Comparison of ENCODE assay signal across 8 cellular contexts in the genomic region with DNA sequence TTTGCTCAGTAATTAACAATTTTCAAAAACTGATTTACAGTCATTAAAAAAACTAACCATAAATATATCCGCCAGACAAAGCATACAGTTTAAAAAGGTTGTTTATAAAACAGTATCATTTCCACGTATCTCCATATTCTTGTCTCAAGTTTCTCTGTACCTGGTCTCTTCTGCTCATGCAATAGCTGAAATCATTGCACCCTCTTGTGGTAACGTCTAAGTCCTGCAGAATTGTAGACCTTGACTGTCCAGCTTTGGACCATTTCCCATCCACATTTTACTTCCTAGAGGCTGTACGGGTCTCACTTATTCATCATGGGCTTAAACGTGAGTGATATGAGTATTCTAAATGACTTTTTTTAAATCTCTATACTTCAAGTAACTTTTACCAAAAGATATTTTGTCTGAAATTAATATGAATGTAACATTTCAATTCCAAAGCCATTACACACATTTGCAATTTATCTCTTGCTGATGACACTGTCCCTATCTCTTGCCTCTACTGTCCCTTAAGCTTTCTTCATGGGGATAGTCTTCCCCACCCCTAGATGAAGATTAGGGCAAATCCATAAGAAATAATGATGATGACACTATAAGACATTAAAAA.
DNase-seq lines count a peak whose midpoint lies in the region; ATAC-seq and TF ChIP-seq lines count a peak whose summit lies in the region.

No MANE protein-coding gene starts in this region.

- no peak overlapping the region for H3K27ac ChIP-seq in PC-9
- H3K27ac ChIP-seq in dorsolateral prefrontal cortex: no peak overlapping the region

- no peaks in the 10 kb centered on the region for H4K20me1 ChIP-seq in PC-9 (ENCODE audit: insufficient read depth)

- H3K4me3 ChIP-seq in PC-9 (no peak overlapping the region), dorsolateral prefrontal cortex (no peak overlapping the region)

- peak overlapping the region; percentile 29 for H3K27ac Mint-ChIP-seq in Calu3 (ENCODE audit: unreplicated experiment)
- no peak overlapping the region for H3K27ac Mint-ChIP-seq in mesothelial cell of epicardium
- no peak overlapping the region for H3K27ac Mint-ChIP-seq in activated naive CD8-positive, alpha-beta T cell treated with anti-CD3 and anti-CD28 coated beads for 36 hours

- H2AFZ ChIP-seq in PC-9: no peak overlapping the region

- DNase-seq in Calu3 (peak; percentile 47), PC-9 (no peak), dorsolateral prefrontal cortex (no peak), mesothelial cell of epicardium (ENCODE audit: low spot score in 2 of 2, unreplicated experiment in 2 of 2) (no peak), NCI-H2227 (lab: John Stamatoyannopoulos, UW; ENCODE audit: unreplicated experiment) (no peak)
- DNase-seq in activated naive CD8-positive, alpha-beta T cell treated with anti-CD3 and anti-CD28 coated beads for 36 hours: no peak

- no peaks in the 10 kb centered on the region for H3K9me2 ChIP-seq in PC-9 (ENCODE audit: insufficient read depth)

- no peaks in the 10 kb centered on the region for H3K27me3 ChIP-seq in PC-9 (ENCODE audit: insufficient read depth, low read depth)
- H3K27me3 ChIP-seq in dorsolateral prefrontal cortex: peaks cover 0 to 8% (median 0%) of the 10 kb centered on the region in 45 donors

- no TSS peak for BruUV-seq in Calu3 (replicated peaks; lab: Mats Ljungman, UMichigan)
- BruUV-seq in PC-9 (replicated peaks; lab: Mats Ljungman, UMichigan): no TSS peak

- peak; percentile 66 for ATAC-seq in GM18873 (IDR thresholded peaks at IDR 0.05; ENCODE audit: low FRiP score, unreplicated experiment)
- ATAC-seq in HG03442 (IDR thresholded peaks at IDR 0.05; ENCODE audit: unreplicated experiment): peak; percentile 80

- POLR2A ChIA-PET in PC-9 (lab: Charles Lee; ENCODE audit: unreplicated experiment): no interaction called here

- H3K79me2 ChIP-seq in PC-9 (ENCODE audit: low read depth): no peaks in the 10 kb centered on the region

- intact Hi-C loops in Calu3 (cut with micrococcal nuclease; ENCODE audit: unreplicated experiment) (loop anchor here (1.0 to 5.0 kb wide), 3 partner anchors 117 to 486 kb away; a partner anchor contains a TSS), PC-9 (cut with micrococcal nuclease; ENCODE audit: unreplicated experiment) (loop anchor here (1.0 to 10.0 kb wide), 3 partner anchors 298 to 491 kb away; no protein-coding TSS in a partner anchor), dorsolateral prefrontal cortex (cut with DNase I) (loop anchor here in 1 of 2 donors (10.0 kb wide), 1 partner anchor 301 kb away; no protein-coding TSS in a partner anchor)

- H3K27me3 Mint-ChIP-seq in Calu3 (ENCODE audit: unreplicated experiment): no peaks in the 10 kb centered on the region
- peaks cover 36% of the 10 kb centered on the region for H3K27me3 Mint-ChIP-seq in mesothelial cell of epicardium (ENCODE audit: low read depth)
- H3K27me3 Mint-ChIP-seq in activated naive CD8-positive, alpha-beta T cell treated with anti-CD3 and anti-CD28 coated beads for 36 hours: peaks cover 26% of the 10 kb centered on the region

- no peaks in the 10 kb centered on the region; the same call in 1 of the 2 replicates for H3K9me3 ChIP-seq in PC-9 (ENCODE audit: insufficient read depth, low read depth)

- H3K4me3 Mint-ChIP-seq in Calu3 (ENCODE audit: low read depth, unreplicated experiment) (no peak overlapping the region), mesothelial cell of epicardium (no peak overlapping the region)
- no peak overlapping the region for H3K4me3 Mint-ChIP-seq in activated naive CD8-positive, alpha-beta T cell treated with anti-CD3 and anti-CD28 coated beads for 36 hours

- CTCF ChIA-PET in Calu3 (lab: Charles Lee): interaction anchor here (0.6 to 3.2 kb wide), 5 partner anchors 10 to 231 kb away, joined by 3 to 7 read pairs (median 4); a partner anchor contains a TSS
- CTCF ChIA-PET in PC-9 (lab: Charles Lee): interaction anchor here (1.5 kb wide), 1 partner anchor 118 kb away, joined by 10 read pairs; a partner anchor contains a TSS

- H3F3A ChIP-seq in PC-9 (ENCODE audit: insufficient read depth, low read depth): no peaks in the 10 kb centered on the region

- no peak overlapping the region for H3K4me2 ChIP-seq in PC-9

- H3K9me3 Mint-ChIP-seq in Calu3 (ENCODE audit: low read depth, unreplicated experiment) (no peaks in the 10 kb centered on the region), mesothelial cell of epicardium (peaks cover 17% of the 10 kb centered on the region)
- no peaks in the 10 kb centered on the region for H3K9me3 Mint-ChIP-seq in activated naive CD8-positive, alpha-beta T cell treated with anti-CD3 and anti-CD28 coated beads for 36 hours

- peak; percentile 51 for TF ChIP-seq CTCF in Calu3 (IDR thresholded peaks at IDR 0.05; ENCODE audit: unreplicated experiment)
- peak; percentile 75 for TF ChIP-seq CTCF in PC-9 (conservative IDR thresholded peaks at IDR 0.05)
- peak in 55 of 56 donors; percentile 31 to 67 (median 53) for TF ChIP-seq CTCF in dorsolateral prefrontal cortex (IDR thresholded peaks at IDR 0.05 in 54 of 56, conservative IDR thresholded peaks at IDR 0.05 in 2 of 56; ENCODE audit: low read depth in 1 of 56, partially characterized antibody in 56 of 56)
- TF ChIP-seq CTCF in mesothelial cell of epicardium (IDR thresholded peaks at IDR 0.05; ENCODE audit: unreplicated experiment): peak; percentile 68

- peaks cover 43% of the 10 kb centered on the region for H3K4me1 Mint-ChIP-seq in Calu3 (ENCODE audit: low read depth, unreplicated experiment)
- H3K4me1 Mint-ChIP-seq in mesothelial cell of epicardium: peaks cover 3% of the 10 kb centered on the region
- peaks cover 2% of the 10 kb centered on the region for H3K4me1 Mint-ChIP-seq in activated naive CD8-positive, alpha-beta T cell treated with anti-CD3 and anti-CD28 coated beads for 36 hours

- H3K4me1 ChIP-seq in PC-9 (replicated peaks; ENCODE audit: insufficient read depth): peaks cover 6% of the 10 kb centered on the region; the same call in 1 of the 2 replicates

- no peaks in the 10 kb centered on the region for H3K36me3 ChIP-seq in PC-9 (ENCODE audit: low read depth)

- H3K36me3 Mint-ChIP-seq in Calu3 (ENCODE audit: insufficient read depth, unreplicated experiment) (peaks cover 10% of the 10 kb centered on the region), mesothelial cell of epicardium (no peaks in the 10 kb centered on the region)
- no peaks in the 10 kb centered on the region for H3K36me3 Mint-ChIP-seq in activated naive CD8-positive, alpha-beta T cell treated with anti-CD3 and anti-CD28 coated beads for 36 hours
